Comparison of ENCODE assay signal across 1 cellular context in the genomic region with DNA sequence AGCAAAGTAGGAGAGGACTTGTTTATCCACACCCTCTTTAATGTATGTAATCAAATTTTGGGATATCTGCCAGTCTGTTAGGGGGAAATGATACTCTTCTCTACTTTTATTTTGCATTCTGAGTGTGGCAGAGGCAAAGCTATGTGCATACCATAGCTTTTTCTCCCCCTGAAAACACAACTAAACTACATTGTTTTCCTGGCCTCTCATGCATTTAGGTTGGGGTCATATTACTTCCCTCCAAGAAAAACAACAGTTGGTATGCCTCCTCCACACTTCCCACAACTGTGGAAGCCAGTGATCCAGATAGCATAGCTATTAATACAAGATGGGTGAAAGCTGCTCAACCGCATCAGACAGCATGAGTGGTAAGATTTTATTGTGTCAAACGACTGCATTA.
TF ChIP-seq lines count a peak whose summit lies in the region.

No MANE protein-coding gene starts in this region.

TF ChIP-seq in HEK293, 187 proteins besides CTCF, POLR2A, EP300 and RAD21 (continued from another document and continues in another):
- TF ChIP-seq, protein P1, sequence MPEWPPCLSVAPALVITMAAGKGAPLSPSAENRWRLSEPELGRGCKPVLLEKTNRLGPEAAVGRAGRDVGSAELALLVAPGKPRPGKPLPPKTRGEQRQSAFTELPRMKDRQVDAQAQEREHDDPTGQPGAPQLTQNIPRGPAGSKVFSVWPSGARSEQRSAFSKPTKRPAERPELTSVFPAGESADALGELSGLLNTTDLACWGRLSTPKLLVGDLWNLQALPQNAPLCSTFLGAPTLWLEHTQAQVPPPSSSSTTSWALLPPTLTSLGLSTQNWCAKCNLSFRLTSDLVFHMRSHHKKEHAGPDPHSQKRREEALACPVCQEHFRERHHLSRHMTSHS (tag by site-specific recombination; IDR thresholded peaks at IDR 0.05) = no peak
- TF ChIP-seq ZNF404 (tag by site-specific recombination; IDR thresholded peaks at IDR 0.05) (no peak), ZNF138 (tag by site-specific recombination; IDR thresholded peaks at IDR 0.05; ENCODE audit: borderline replicate concordance) (no peak), TCF7L2 (IDR thresholded peaks at IDR 0.05; ENCODE audit: borderline replicate concordance, low read depth, low read length) (no peak), ZNF776 (tag by site-specific recombination; IDR thresholded peaks at IDR 0.05; ENCODE audit: borderline replicate concordance) (no peak), ZSCAN16 (tag by site-specific recombination; IDR thresholded peaks at IDR 0.05) (no peak), OSR2 (tag by site-specific recombination; IDR thresholded peaks at IDR 0.05) (peak; percentile 85), ZNF473 (tag by site-specific recombination; IDR thresholded peaks at IDR 0.05) (no peak), ZNF174 (tag by site-specific recombination; IDR thresholded peaks at IDR 0.05) (no peak), ZNF366 (tag by site-specific recombination; conservative IDR thresholded peaks at IDR 0.05) (peak; percentile 33; the same call in 1 of the 2 replicates), ZNF350 (tag by site-specific recombination; IDR thresholded peaks at IDR 0.05) (no peak), ZNF37A (tag by site-specific recombination; IDR thresholded peaks at IDR 0.05) (no peak), ZNF76 (tag by site-specific recombination; IDR thresholded peaks at IDR 0.05; ENCODE audit: borderline replicate concordance, low read depth) (no peak), ZNF530 (tag by site-specific recombination; IDR thresholded peaks at IDR 0.05; ENCODE audit: low read depth) (no peak), FEZF1 (tag by site-specific recombination; IDR thresholded peaks at IDR 0.05) (0 out of 2 replicates have a peak, but pooled peaks have one; percentile 14), ZNF843 (tag by site-specific recombination; IDR thresholded peaks at IDR 0.05) (no peak), ZNF335 (tag by site-specific recombination; conservative IDR thresholded peaks at IDR 0.05) (0 out of 2 replicates have a peak, but pooled peaks have one; percentile 23), ZNF521 (tag by site-specific recombination; IDR thresholded peaks at IDR 0.05) (no peak), ZNF140 (tag by site-specific recombination; IDR thresholded peaks at IDR 0.05) (no peak), ZNF777 (tag by site-specific recombination; IDR thresholded peaks at IDR 0.05; ENCODE audit: borderline replicate concordance) (no peak), ZNF629 (tag by site-specific recombination; IDR thresholded peaks at IDR 0.05) (no peak), GLIS2 (tag by site-specific recombination; IDR thresholded peaks at IDR 0.05) (no peak), ZNF121 (tag by site-specific recombination; IDR thresholded peaks at IDR 0.05) (no peak), ZNF311 (tag by site-specific recombination; IDR thresholded peaks at IDR 0.05; ENCODE audit: borderline replicate concordance) (no peak), ZNF155 (tag by site-specific recombination; IDR thresholded peaks at IDR 0.05) (no peak), ZXDB (tag by site-specific recombination; IDR thresholded peaks at IDR 0.05) (no peak), WT1 (tag by site-specific recombination; IDR thresholded peaks at IDR 0.05) (peak; percentile 52), HOXD13 (CRISPR knock-in tag; IDR thresholded peaks at IDR 0.05; ENCODE audit: borderline replicate concordance) (no peak), ZNF24 (tag by site-specific recombination; IDR thresholded peaks at IDR 0.05) (0 out of 2 replicates have a peak, but pooled peaks have one; percentile 19), IKZF3 (tag by site-specific recombination; IDR thresholded peaks at IDR 0.05) (peak; percentile 30; the same call in 1 of the 2 replicates), ZNF561 (tag by site-specific recombination; IDR thresholded peaks at IDR 0.05; ENCODE audit: borderline replicate concordance) (no peak), ZNF133 (tag by site-specific recombination; IDR thresholded peaks at IDR 0.05) (no peak), KLF10 (tag by site-specific recombination; IDR thresholded peaks at IDR 0.05) (peak; percentile 58)
- TF ChIP-seq, protein P2, sequence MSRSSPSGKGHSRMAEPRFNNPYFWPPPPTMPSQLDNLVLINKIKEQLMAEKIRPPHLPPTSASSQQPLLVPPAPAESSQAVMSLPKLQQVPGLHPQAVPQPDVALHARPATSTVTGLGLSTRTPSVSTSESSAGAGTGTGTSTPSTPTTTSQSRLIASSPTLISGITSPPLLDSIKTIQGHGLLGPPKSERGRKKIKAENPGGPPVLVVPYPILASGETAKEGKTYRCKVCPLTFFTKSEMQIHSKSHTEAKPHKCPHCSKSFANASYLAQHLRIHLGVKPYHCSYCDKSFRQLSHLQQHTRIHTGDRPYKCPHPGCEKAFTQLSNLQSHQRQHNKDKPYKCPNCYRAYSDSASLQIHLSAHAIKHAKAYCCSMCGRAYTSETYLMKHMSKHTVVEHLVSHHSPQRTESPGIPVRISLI (tag by site-specific recombination; IDR thresholded peaks at IDR 0.05) = no peak
- TF ChIP-seq, protein P3, sequence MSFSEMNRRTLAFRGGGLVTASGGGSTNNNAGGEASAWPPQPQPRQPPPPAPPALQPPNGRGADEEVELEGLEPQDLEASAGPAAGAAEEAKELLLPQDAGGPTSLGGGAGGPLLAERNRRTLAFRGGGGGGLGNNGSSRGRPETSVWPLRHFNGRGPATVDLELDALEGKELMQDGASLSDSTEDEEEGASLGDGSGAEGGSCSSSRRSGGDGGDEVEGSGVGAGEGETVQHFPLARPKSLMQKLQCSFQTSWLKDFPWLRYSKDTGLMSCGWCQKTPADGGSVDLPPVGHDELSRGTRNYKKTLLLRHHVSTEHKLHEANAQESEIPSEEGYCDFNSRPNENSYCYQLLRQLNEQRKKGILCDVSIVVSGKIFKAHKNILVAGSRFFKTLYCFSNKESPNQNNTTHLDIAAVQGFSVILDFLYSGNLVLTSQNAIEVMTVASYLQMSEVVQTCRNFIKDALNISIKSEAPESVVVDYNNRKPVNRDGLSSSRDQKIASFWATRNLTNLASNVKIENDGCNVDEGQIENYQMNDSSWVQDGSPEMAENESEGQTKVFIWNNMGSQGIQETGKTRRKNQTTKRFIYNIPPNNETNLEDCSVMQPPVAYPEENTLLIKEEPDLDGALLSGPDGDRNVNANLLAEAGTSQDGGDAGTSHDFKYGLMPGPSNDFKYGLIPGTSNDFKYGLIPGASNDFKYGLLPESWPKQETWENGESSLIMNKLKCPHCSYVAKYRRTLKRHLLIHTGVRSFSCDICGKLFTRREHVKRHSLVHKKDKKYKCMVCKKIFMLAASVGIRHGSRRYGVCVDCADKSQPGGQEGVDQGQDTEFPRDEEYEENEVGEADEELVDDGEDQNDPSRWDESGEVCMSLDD (tag by site-specific recombination; IDR thresholded peaks at IDR 0.05) = no peak
- TF ChIP-seq, protein P4, sequence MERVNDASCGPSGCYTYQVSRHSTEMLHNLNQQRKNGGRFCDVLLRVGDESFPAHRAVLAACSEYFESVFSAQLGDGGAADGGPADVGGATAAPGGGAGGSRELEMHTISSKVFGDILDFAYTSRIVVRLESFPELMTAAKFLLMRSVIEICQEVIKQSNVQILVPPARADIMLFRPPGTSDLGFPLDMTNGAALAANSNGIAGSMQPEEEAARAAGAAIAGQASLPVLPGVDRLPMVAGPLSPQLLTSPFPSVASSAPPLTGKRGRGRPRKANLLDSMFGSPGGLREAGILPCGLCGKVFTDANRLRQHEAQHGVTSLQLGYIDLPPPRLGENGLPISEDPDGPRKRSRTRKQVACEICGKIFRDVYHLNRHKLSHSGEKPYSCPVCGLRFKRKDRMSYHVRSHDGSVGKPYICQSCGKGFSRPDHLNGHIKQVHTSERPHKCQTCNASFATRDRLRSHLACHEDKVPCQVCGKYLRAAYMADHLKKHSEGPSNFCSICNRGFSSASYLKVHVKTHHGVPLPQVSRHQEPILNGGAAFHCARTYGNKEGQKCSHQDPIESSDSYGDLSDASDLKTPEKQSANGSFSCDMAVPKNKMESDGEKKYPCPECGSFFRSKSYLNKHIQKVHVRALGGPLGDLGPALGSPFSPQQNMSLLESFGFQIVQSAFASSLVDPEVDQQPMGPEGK (tag by site-specific recombination; IDR thresholded peaks at IDR 0.05) = no peak
- TF ChIP-seq, protein P5, sequence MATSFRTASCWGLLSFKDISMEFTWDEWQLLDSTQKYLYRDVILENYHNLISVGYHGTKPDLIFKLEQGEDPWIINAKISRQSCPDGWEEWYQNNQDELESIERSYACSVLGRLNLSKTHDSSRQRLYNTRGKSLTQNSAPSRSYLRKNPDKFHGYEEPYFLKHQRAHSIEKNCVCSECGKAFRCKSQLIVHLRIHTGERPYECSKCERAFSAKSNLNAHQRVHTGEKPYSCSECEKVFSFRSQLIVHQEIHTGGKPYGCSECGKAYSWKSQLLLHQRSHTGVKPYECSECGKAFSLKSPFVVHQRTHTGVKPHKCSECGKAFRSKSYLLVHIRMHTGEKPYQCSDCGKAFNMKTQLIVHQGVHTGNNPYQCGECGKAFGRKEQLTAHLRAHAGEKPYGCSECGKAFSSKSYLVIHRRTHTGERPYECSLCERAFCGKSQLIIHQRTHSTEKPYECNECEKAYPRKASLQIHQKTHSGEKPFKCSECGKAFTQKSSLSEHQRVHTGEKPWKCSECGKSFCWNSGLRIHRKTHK (tag by site-specific recombination; IDR thresholded peaks at IDR 0.05) = no peak
- TF ChIP-seq, protein P6, sequence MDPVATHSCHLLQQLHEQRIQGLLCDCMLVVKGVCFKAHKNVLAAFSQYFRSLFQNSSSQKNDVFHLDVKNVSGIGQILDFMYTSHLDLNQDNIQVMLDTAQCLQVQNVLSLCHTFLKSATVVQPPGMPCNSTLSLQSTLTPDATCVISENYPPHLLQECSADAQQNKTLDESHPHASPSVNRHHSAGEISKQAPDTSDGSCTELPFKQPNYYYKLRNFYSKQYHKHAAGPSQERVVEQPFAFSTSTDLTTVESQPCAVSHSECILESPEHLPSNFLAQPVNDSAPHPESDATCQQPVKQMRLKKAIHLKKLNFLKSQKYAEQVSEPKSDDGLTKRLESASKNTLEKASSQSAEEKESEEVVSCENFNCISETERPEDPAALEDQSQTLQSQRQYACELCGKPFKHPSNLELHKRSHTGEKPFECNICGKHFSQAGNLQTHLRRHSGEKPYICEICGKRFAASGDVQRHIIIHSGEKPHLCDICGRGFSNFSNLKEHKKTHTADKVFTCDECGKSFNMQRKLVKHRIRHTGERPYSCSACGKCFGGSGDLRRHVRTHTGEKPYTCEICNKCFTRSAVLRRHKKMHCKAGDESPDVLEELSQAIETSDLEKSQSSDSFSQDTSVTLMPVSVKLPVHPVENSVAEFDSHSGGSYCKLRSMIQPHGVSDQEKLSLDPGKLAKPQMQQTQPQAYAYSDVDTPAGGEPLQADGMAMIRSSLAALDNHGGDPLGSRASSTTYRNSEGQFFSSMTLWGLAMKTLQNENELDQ (tag by site-specific recombination; IDR thresholded peaks at IDR 0.05; ENCODE audit: low read depth) = no peak
- TF ChIP-seq, protein P7, sequence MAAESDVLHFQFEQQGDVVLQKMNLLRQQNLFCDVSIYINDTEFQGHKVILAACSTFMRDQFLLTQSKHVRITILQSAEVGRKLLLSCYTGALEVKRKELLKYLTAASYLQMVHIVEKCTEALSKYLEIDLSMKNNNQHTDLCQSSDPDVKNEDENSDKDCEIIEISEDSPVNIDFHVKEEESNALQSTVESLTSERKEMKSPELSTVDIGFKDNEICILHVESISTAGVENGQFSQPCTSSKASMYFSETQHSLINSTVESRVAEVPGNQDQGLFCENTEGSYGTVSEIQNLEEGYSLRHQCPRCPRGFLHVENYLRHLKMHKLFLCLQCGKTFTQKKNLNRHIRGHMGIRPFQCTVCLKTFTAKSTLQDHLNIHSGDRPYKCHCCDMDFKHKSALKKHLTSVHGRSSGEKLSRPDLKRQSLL (tag by site-specific recombination; IDR thresholded peaks at IDR 0.05) = no peak
- TF ChIP-seq, protein P8, sequence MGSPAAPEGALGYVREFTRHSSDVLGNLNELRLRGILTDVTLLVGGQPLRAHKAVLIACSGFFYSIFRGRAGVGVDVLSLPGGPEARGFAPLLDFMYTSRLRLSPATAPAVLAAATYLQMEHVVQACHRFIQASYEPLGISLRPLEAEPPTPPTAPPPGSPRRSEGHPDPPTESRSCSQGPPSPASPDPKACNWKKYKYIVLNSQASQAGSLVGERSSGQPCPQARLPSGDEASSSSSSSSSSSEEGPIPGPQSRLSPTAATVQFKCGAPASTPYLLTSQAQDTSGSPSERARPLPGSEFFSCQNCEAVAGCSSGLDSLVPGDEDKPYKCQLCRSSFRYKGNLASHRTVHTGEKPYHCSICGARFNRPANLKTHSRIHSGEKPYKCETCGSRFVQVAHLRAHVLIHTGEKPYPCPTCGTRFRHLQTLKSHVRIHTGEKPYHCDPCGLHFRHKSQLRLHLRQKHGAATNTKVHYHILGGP (tag by site-specific recombination; IDR thresholded peaks at IDR 0.05) = no peak
- TF ChIP-seq, protein P9, sequence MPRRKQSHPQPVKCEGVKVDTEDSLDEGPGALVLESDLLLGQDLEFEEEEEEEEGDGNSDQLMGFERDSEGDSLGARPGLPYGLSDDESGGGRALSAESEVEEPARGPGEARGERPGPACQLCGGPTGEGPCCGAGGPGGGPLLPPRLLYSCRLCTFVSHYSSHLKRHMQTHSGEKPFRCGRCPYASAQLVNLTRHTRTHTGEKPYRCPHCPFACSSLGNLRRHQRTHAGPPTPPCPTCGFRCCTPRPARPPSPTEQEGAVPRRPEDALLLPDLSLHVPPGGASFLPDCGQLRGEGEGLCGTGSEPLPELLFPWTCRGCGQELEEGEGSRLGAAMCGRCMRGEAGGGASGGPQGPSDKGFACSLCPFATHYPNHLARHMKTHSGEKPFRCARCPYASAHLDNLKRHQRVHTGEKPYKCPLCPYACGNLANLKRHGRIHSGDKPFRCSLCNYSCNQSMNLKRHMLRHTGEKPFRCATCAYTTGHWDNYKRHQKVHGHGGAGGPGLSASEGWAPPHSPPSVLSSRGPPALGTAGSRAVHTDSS (tag by site-specific recombination; IDR thresholded peaks at IDR 0.05) = no peak
- TF ChIP-seq, protein P10, sequence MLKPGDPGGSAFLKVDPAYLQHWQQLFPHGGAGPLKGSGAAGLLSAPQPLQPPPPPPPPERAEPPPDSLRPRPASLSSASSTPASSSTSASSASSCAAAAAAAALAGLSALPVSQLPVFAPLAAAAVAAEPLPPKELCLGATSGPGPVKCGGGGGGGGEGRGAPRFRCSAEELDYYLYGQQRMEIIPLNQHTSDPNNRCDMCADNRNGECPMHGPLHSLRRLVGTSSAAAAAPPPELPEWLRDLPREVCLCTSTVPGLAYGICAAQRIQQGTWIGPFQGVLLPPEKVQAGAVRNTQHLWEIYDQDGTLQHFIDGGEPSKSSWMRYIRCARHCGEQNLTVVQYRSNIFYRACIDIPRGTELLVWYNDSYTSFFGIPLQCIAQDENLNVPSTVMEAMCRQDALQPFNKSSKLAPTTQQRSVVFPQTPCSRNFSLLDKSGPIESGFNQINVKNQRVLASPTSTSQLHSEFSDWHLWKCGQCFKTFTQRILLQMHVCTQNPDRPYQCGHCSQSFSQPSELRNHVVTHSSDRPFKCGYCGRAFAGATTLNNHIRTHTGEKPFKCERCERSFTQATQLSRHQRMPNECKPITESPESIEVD (tag by site-specific recombination; IDR thresholded peaks at IDR 0.05) = peak; percentile 97
- TF ChIP-seq, protein P11, sequence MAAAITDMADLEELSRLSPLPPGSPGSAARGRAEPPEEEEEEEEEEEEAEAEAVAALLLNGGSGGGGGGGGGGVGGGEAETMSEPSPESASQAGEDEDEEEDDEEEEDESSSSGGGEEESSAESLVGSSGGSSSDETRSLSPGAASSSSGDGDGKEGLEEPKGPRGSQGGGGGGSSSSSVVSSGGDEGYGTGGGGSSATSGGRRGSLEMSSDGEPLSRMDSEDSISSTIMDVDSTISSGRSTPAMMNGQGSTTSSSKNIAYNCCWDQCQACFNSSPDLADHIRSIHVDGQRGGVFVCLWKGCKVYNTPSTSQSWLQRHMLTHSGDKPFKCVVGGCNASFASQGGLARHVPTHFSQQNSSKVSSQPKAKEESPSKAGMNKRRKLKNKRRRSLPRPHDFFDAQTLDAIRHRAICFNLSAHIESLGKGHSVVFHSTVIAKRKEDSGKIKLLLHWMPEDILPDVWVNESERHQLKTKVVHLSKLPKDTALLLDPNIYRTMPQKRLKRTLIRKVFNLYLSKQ (tag by site-specific recombination; IDR thresholded peaks at IDR 0.05; ENCODE audit: borderline replicate concordance) = no peak
